Comparison of ENCODE assay signal across 1 cellular context in the genomic region with DNA sequence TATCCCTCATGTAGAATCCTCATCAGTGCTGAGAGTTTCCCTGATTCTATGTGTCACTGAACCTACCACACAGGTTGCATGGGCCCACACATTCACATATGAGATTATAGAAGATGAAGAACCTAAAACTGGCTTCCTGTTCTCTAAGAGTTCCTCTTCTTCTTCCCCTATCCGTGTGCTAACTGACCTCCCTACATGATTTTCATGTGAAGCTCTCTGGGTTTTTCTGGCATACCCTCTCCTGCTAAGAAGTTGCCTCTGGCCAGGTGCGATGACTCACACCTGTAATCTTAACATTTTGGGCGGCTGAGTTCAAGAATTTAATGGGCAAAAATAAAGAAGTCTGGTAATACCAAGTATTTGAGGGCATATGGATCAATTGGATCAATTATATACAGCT.
TF ChIP-seq lines count a peak whose summit lies in the region.

No MANE protein-coding gene starts in this region.

TF ChIP-seq in WTC11, 78 proteins besides CTCF, POLR2A, EP300 and RAD21 (continued from another document):
- TF ChIP-seq SP1 (CRISPR knock-in tag; conservative IDR thresholded peaks at IDR 0.05) (no peak), ZNF263 (CRISPR knock-in tag; IDR thresholded peaks at IDR 0.05; ENCODE audit: low read depth) (no peak), MXD4 (CRISPR knock-in tag; IDR thresholded peaks at IDR 0.05; ENCODE audit: borderline replicate concordance) (no peak), PRRX2 (CRISPR knock-in tag; IDR thresholded peaks at IDR 0.05) (no peak)
- TF ChIP-seq, protein P1, sequence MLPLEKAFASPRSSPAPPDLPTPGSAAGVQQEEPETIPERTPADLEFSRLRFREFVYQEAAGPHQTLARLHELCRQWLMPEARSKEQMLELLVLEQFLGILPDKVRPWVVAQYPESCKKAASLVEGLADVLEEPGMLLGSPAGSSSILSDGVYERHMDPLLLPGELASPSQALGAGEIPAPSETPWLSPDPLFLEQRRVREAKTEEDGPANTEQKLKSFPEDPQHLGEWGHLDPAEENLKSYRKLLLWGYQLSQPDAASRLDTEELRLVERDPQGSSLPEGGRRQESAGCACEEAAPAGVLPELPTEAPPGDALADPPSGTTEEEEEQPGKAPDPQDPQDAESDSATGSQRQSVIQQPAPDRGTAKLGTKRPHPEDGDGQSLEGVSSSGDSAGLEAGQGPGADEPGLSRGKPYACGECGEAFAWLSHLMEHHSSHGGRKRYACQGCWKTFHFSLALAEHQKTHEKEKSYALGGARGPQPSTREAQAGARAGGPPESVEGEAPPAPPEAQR (CRISPR knock-in tag; IDR thresholded peaks at IDR 0.05), result no peak
- TF ChIP-seq, protein P2, sequence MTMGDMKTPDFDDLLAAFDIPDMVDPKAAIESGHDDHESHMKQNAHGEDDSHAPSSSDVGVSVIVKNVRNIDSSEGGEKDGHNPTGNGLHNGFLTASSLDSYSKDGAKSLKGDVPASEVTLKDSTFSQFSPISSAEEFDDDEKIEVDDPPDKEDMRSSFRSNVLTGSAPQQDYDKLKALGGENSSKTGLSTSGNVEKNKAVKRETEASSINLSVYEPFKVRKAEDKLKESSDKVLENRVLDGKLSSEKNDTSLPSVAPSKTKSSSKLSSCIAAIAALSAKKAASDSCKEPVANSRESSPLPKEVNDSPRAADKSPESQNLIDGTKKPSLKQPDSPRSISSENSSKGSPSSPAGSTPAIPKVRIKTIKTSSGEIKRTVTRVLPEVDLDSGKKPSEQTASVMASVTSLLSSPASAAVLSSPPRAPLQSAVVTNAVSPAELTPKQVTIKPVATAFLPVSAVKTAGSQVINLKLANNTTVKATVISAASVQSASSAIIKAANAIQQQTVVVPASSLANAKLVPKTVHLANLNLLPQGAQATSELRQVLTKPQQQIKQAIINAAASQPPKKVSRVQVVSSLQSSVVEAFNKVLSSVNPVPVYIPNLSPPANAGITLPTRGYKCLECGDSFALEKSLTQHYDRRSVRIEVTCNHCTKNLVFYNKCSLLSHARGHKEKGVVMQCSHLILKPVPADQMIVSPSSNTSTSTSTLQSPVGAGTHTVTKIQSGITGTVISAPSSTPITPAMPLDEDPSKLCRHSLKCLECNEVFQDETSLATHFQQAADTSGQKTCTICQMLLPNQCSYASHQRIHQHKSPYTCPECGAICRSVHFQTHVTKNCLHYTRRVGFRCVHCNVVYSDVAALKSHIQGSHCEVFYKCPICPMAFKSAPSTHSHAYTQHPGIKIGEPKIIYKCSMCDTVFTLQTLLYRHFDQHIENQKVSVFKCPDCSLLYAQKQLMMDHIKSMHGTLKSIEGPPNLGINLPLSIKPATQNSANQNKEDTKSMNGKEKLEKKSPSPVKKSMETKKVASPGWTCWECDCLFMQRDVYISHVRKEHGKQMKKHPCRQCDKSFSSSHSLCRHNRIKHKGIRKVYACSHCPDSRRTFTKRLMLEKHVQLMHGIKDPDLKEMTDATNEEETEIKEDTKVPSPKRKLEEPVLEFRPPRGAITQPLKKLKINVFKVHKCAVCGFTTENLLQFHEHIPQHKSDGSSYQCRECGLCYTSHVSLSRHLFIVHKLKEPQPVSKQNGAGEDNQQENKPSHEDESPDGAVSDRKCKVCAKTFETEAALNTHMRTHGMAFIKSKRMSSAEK (CRISPR knock-in tag; IDR thresholded peaks at IDR 0.05; ENCODE audit: borderline replicate concordance), result no peak
